Comparison of ENCODE assay signal across 30 cellular contexts in genomic region chr2:196587061-196587460, GRCh38. TPM values are rescaled to one million over a fixed set of nuclear protein-coding genes. Genes with fewer than 3 reads are reported as not detected.
DNase-seq lines count a peak whose midpoint lies in the region; ATAC-seq and TF ChIP-seq lines count a peak whose summit lies in the region.
"Had no signal": no experiment of that assay in that cellular context is flagged by ENCODE, and none has a peak within 500 bp of the region (broad histone marks: within the 10 kb centered on the region; RNA-seq: fewer than 3 reads in every experiment).

No MANE protein-coding gene starts in this region.

- H3K79me2 ChIP-seq in osteoblast (ENCODE audit: insufficient read depth, low read length) = peaks cover 53% of the 10 kb centered on the region

- no peak overlapping the region for H3K4me3 ChIP-seq in left ventricle myocardium inferior
- H3K4me3 ChIP-seq in heart left ventricle = no peak overlapping the region
- H3K4me3 ChIP-seq in dorsolateral prefrontal cortex = peak overlapping the region in 47 of 59 donors; percentile 2 to 57 (median 34)
- H3K4me3 ChIP-seq in osteoblast (ENCODE audit: insufficient read depth, low read length) = no peak overlapping the region
- no peak overlapping the region for H3K4me3 ChIP-seq in psoas muscle
- H3K4me3 ChIP-seq: esophagus squamous epithelium, gastrocnemius medialis, hepatocyte, neural progenitor cell, sigmoid colon, SJCRH30, upper lobe of right lung had no signal

- DNase-seq in left ventricle myocardium inferior (no peak), heart left ventricle (no peak), dorsolateral prefrontal cortex (no peak), osteoblast (ENCODE audit: insufficient read length, low spot score, missing footprints) (no peak), NCI-H2171 treated with DMSO at 0.1 percent for 48 hours (lab: John Stamatoyannopoulos, UW) (no peak), psoas muscle (no peak)
- DNase-seq in stimulated activated CD4-positive, alpha-beta T cell treated with anti-CD3 and anti-CD28 coated beads, Interleukin-2, amount 100 ng/mL, for 24 hours = no peak
- DNase-seq: activated CD8-positive, alpha-beta memory T cell treated with anti-CD3 and anti-CD28 coated beads, Interleukin-2, amount 10 ng/mL, durations not matched to agents 7 days and 5 days; activated gamma-delta T cell; activated naive CD8-positive, alpha-beta T cell treated with anti-CD3 and anti-CD28 coated beads for 36 hours; activated T-cell treated with anti-CD3 and anti-CD28 coated beads, Interleukin-2, amount 50 U/mL, for 4 hours; Calu3; CD4-positive, CD25-positive, alpha-beta regulatory T cell; central memory CD4-positive, alpha-beta T cell; endodermal cell; esophagus squamous epithelium; gastrocnemius medialis; GDM1; Kasumi-1; left cardiac atrium; NCI-H1436 treated with DMSO at 0.1 percent for 48 hours; NCI-H82; sigmoid colon; upper lobe of right lung had no signal

- TF ChIP-seq CTCF in left ventricle myocardium inferior (IDR thresholded peaks at IDR 0.05; ENCODE audit: borderline replicate concordance) (no peak), heart left ventricle (IDR thresholded peaks at IDR 0.05) (no peak), dorsolateral prefrontal cortex (IDR thresholded peaks at IDR 0.05 in 54 of 56, conservative IDR thresholded peaks at IDR 0.05 in 2 of 56; ENCODE audit: low read depth in 1 of 56, partially characterized antibody in 56 of 56) (peak in 1 of 56 donors; percentile 22), osteoblast (IDR thresholded peaks at IDR 0.05; ENCODE audit: extremely low read depth, low read depth, low read length) (no peak), psoas muscle (IDR thresholded peaks at IDR 0.05) (no peak)

- H3K4me2 ChIP-seq in osteoblast (ENCODE audit: insufficient read depth, low read length) = peak overlapping the region; percentile 39
- H3K4me2 ChIP-seq: hepatocyte, neural progenitor cell had no signal

- H3K36me3 ChIP-seq in left ventricle myocardium inferior = no peaks in the 10 kb centered on the region
- no peaks in the 10 kb centered on the region for H3K36me3 ChIP-seq in heart left ventricle
- no peaks in the 10 kb centered on the region for H3K36me3 ChIP-seq in osteoblast (ENCODE audit: insufficient read depth, low read length)
- no peaks in the 10 kb centered on the region for H3K36me3 ChIP-seq in psoas muscle (ENCODE audit: insufficient read depth in 1 of 2, low read depth in 1 of 2)
- H3K36me3 ChIP-seq: esophagus squamous epithelium, gastrocnemius medialis, neural progenitor cell, sigmoid colon, SJCRH30, upper lobe of right lung had no signal

- peaks cover 19% of the 10 kb centered on the region for H3K4me1 ChIP-seq in left ventricle myocardium inferior
- peaks cover 0 to 12% (median 0%) of the 10 kb centered on the region in 12 donors for H3K4me1 ChIP-seq in heart left ventricle
- peaks cover 16% of the 10 kb centered on the region for H3K4me1 ChIP-seq in osteoblast (ENCODE audit: insufficient read depth, low read length)
- no peaks in the 10 kb centered on the region for H3K4me1 ChIP-seq in psoas muscle
- H3K4me1 ChIP-seq: gastrocnemius medialis, sigmoid colon, upper lobe of right lung had no signal

- H3K9me3 ChIP-seq in left ventricle myocardium inferior (replicated peaks) = no peaks in the 10 kb centered on the region
- H3K9me3 ChIP-seq in heart left ventricle = no peaks in the 10 kb centered on the region
- H3K9me3 ChIP-seq in osteoblast (ENCODE audit: low read depth, low read length) = no peaks in the 10 kb centered on the region
- H3K9me3 ChIP-seq in psoas muscle = no peaks in the 10 kb centered on the region
- H3K9me3 ChIP-seq: esophagus squamous epithelium, gastrocnemius medialis, sigmoid colon, SJCRH30, upper lobe of right lung had no signal

- peaks cover 14% of the 10 kb centered on the region for H3K27me3 ChIP-seq in left ventricle myocardium inferior (ENCODE audit: low read depth)
- H3K27me3 ChIP-seq in heart left ventricle = peaks cover 0 to 29% (median 0%) of the 10 kb centered on the region in 9 donors
- peaks cover 0 to 4% (median 0%) of the 10 kb centered on the region in 45 donors for H3K27me3 ChIP-seq in dorsolateral prefrontal cortex
- H3K27me3 ChIP-seq in osteoblast (ENCODE audit: insufficient read depth, low read length) = no peaks in the 10 kb centered on the region
- peaks cover 0 to 37% (median 8%) of the 10 kb centered on the region in 3 donors for H3K27me3 ChIP-seq in psoas muscle (ENCODE audit: insufficient read depth in 3 of 3, low read length in 2 of 3)
- H3K27me3 ChIP-seq: SJCRH30 had no signal

- H2AFZ ChIP-seq in osteoblast (ENCODE audit: low read length) = no peak overlapping the region
- H2AFZ ChIP-seq: hepatocyte, neural progenitor cell had no signal

- ATAC-seq in heart left ventricle (no peak), GM19351 (IDR thresholded peaks at IDR 0.05; ENCODE audit: unreplicated experiment) (no peak), psoas muscle (no peak)
- ATAC-seq: activated T-cell treated with anti-CD3 and anti-CD28 coated beads, Interleukin-2, amount 50 U/mL, for 4 hours; gastrocnemius medialis; stimulated activated memory B cell treated with anti-CD40 and anti-IgM and Interleukin-4, amounts not matched to agents 10 μg/mL and 1 μg/mL and 100 μg/mL, for 72 hours; upper lobe of right lung; WTC11 had no signal

- H4K20me1 ChIP-seq in osteoblast (ENCODE audit: insufficient read depth, low read length) = no peaks in the 10 kb centered on the region

- 59 to 67% (median 61%) methylated on average over 3 of the region's 3 CpGs for WGBS in heart left ventricle, 4 donors
- 26 to 52% (median 27%) methylated on average over 3 of the region's 3 CpGs for WGBS in psoas muscle, 3 donors

- TF ChIP-seq POLR2A in heart left ventricle (IDR thresholded peaks at IDR 0.05) = no peak

- intact Hi-C loops in left ventricle myocardium inferior (cut with micrococcal nuclease) = no loop called here
- intact Hi-C loops in heart left ventricle (cut with DNase I) = loop anchor here in 2 of 10 donors (10.0 kb wide), 1 partner anchor 112 kb away; no protein-coding TSS in a partner anchor
- intact Hi-C loops in dorsolateral prefrontal cortex (cut with DNase I) = no loop called here
- intact Hi-C loops in psoas muscle (cut with DNase I) = no loop called here

- peak overlapping the region; percentile 22 for H3K27ac ChIP-seq in left ventricle myocardium inferior (replicated peaks)
- peak overlapping the region in 3 of 12 donors; percentile 13 to 36 (median 15) for H3K27ac ChIP-seq in heart left ventricle
- H3K27ac ChIP-seq in dorsolateral prefrontal cortex = peak overlapping the region in 58 of 59 donors; percentile 68 to 99 (median 94)
- H3K27ac ChIP-seq in osteoblast (ENCODE audit: low read depth, low read length) = peak overlapping the region; percentile 11
- H3K27ac ChIP-seq in psoas muscle = no peak overlapping the region
- H3K27ac ChIP-seq: esophagus squamous epithelium, gastrocnemius medialis, hepatocyte, neural progenitor cell, sigmoid colon, SJCRH30, upper lobe of right lung had no signal

RNA-seq across cellular contexts. Expression of gene HECW2, which starts 6.3 kb away (rescaled TPM):
- total RNA-seq in left ventricle myocardium inferior (16.1 TPM), heart left ventricle (10 to 100 TPM; 22.3 to 58.4 (median 36.6) TPM), dorsolateral prefrontal cortex (100 to 1,000 TPM in 3 of 120 experiments, 10 to 100 TPM in 117; 49.6 to 107 (median 77.3) TPM), osteoblast (26.1 and 69.8 TPM in 2 replicates), psoas muscle (10 to 100 TPM in 1 of 4 donors, 1 to 10 TPM in 3; 1.5 to 10.8 (median 3.0) TPM)
- polyA plus RNA-seq in heart left ventricle (1 to 10 TPM; 2.9 to 6.3 TPM), psoas muscle (1 to 10 TPM in 1 of 3 donors, under 1 TPM in 2; 0.27 to 1.3 (median 0.51) TPM)

RNA-seq across cellular contexts. Expression of gene CCDC150, which starts 52.5 kb away (rescaled TPM):
- 0.66 TPM for total RNA-seq in left ventricle myocardium inferior
- total RNA-seq in heart left ventricle = 1 to 10 TPM in 6 of 9 donors, under 1 TPM in 2, not detected in 1; 0.24 to 4.5 (median 1.3) TPM
- under 1 TPM; 0.27 to 0.42 TPM for polyA plus RNA-seq in heart left ventricle
- 10 to 100 TPM in 2 of 120 experiments, 1 to 10 TPM in 117, under 1 TPM in 1; 0.67 to 10.5 (median 4.1) TPM for total RNA-seq in dorsolateral prefrontal cortex
- total RNA-seq in osteoblast = 5.8 and 8.5 TPM in 2 replicates
- 1 to 10 TPM in 1 of 4 donors, under 1 TPM in 2, not detected in 1; 0.36 to 1.4 (median 0.56) TPM for total RNA-seq in psoas muscle
- polyA plus RNA-seq in psoas muscle = under 1 TPM; 0.13 to 0.94 (median 0.34) TPM

Comparison
In these comparisons a context has a peak if more than half of its experiments do, and no peak if none do; other contexts are left out.
1. H3K4me3 ChIP-seq: peak in dorsolateral prefrontal cortex (47 of 59); none in left ventricle myocardium inferior (single experiment), heart left ventricle (0 of 12), osteoblast (single experiment) and psoas muscle (single experiment).